In the genomic region with DNA sequence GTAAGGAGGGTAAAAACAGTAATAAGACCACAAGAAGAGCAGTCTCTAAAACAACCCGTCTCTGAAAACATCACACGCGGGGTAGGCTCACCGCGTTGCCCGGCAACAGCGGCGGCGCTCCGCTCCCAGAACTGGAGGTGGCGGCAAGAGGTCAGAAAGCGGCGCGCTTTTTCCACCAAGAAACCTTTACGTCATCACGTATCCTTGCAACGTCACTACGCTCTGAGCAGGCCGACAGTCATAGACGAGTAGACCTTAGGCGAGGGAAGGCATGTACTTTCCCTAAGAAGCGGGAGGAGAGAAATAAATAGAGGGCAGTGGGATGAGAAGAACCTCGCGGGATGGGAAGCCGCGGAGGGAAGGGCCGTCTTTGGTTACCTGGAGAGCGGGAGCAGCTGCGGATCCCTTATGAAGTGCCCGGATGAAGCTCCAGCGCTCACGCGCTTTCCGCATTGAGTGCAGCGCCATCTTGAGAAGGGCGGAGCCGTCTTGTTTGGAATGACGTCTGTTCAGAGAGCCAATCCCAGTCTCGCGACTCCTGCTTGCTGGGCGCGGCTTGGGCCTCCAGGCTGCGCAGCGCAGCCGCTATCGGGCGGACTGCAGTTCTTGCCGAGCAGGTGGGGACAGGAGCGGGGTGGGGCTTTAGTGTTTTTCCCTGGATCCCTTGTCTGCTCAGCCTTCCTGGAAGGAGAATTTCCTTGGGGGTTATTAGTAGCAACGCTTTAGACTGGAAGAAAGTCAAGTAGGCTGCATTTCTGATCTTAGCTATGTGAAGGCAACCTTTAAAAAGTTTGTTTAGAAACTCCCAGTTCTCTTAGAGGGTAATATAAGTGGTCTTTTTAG, we compare ENCODE assay signal across 8 cellular contexts. TPM values are rescaled to one million over a fixed set of nuclear protein-coding genes. Genes with fewer than 3 reads are reported as not detected.
DNase-seq lines count a peak whose midpoint lies in the region; ATAC-seq and TF ChIP-seq lines count a peak whose summit lies in the region.

Gene WARS2 (minus strand): TSS at position 477 of the 843 bp plus-strand sequence. CDS start 9 bp downstream, at position 468.

- peak; percentile 93 for DNase-seq in AG08395 (ENCODE audit: low spot score)
- peak; percentile 98 for DNase-seq in NCI-H2227 (lab: John Stamatoyannopoulos, UW; ENCODE audit: unreplicated experiment)
- peak; percentile 96 for DNase-seq in WERI-Rb-1
- DNase-seq in cardiac fibroblast (ENCODE audit: low read depth in 2 of 2) = peak; percentile 98 to 99
- DNase-seq in iPS-NIHi7 (ENCODE audit: extremely low spot score) = peak; percentile 95
- peak; percentile 78 for DNase-seq in smooth muscle cell (lab: John Stamatoyannopoulos, UW; ENCODE audit: unreplicated experiment)

- peak within 1 kb of the TSS; percentile 63 for H3K4me3 ChIP-seq in WERI-Rb-1 (ENCODE audit: low read depth, low read length)
- H3K4me3 ChIP-seq in cardiac fibroblast (replicated peaks in 1 of 2; ENCODE audit: low read depth in 2 of 2, low read length in 2 of 2) = peak within 1 kb of the TSS; percentile 71 to 73
- H3K4me3 ChIP-seq in smooth muscle cell = peak within 1 kb of the TSS; percentile 62

- H3K27ac ChIP-seq in WERI-Rb-1 (peak within 1 kb of the TSS; percentile 98), smooth muscle cell (ENCODE audit: low read depth) (peak within 1 kb of the TSS; percentile 98)

- H3K9me3 ChIP-seq in WERI-Rb-1 (ENCODE audit: severe bottlenecking) (no peaks in the 10 kb centered on the region), smooth muscle cell (replicated peaks; ENCODE audit: low read depth) (no peaks in the 10 kb centered on the region)

- WGBS in smooth muscle cell (ENCODE audit: low lambda C conversion rate) = under 1% methylated on average over 50 of the region's 50 CpGs

- no peaks in the 10 kb centered on the region for H3K27me3 ChIP-seq in WERI-Rb-1 (ENCODE audit: insufficient read depth, low read depth, severe bottlenecking)
- H3K27me3 ChIP-seq in smooth muscle cell (ENCODE audit: low read depth) = no peaks in the 10 kb centered on the region

- peak within 1 kb of the TSS; percentile 84 for H2AFZ ChIP-seq in smooth muscle cell (ENCODE audit: low read depth)

- H3K79me2 ChIP-seq in smooth muscle cell (ENCODE audit: low read depth) = peaks cover 13% of the 10 kb centered on the region

- H4K20me1 ChIP-seq in smooth muscle cell (ENCODE audit: low read depth) = no peaks in the 10 kb centered on the region

- H3K36me3 ChIP-seq in WERI-Rb-1 (no peaks in the 10 kb centered on the region), smooth muscle cell (ENCODE audit: low read depth) (no peaks in the 10 kb centered on the region)

- ATAC-seq in GM18909 (IDR thresholded peaks at IDR 0.05; ENCODE audit: poor library complexity, unreplicated experiment) (peak; percentile 94), HG03159 (IDR thresholded peaks at IDR 0.05; ENCODE audit: unreplicated experiment) (peak; percentile 94)

- TF ChIP-seq CTCF in WERI-Rb-1 (IDR thresholded peaks at IDR 0.05; ENCODE audit: low read depth, low read length) = 0 out of 2 replicates have a peak, but pooled peaks have one; percentile 16
- TF ChIP-seq CTCF in cardiac fibroblast (IDR thresholded peaks at IDR 0.05; ENCODE audit: low read depth, low read length) = no peak
- no peak for TF ChIP-seq CTCF in smooth muscle cell (IDR thresholded peaks at IDR 0.05; ENCODE audit: borderline replicate concordance, insufficient read depth, poor library complexity, severe bottlenecking)

- H3K4me2 ChIP-seq in smooth muscle cell = peak within 1 kb of the TSS; percentile 82

- no peaks in the 10 kb centered on the region for H3F3A ChIP-seq in smooth muscle cell (ENCODE audit: low read depth)

- H3K9ac ChIP-seq in smooth muscle cell (ENCODE audit: low read depth) = peak within 1 kb of the TSS; percentile 96

- H3K4me1 ChIP-seq in smooth muscle cell (ENCODE audit: low read depth) = peaks cover 4% of the 10 kb centered on the region

RNA-seq across cellular contexts. Expression of gene WARS2, which starts in this region (rescaled TPM):
- total RNA-seq in smooth muscle cell = 9.6 and 11.0 TPM in 2 replicates
- 5.9 and 6.2 TPM in 2 replicates for polyA plus RNA-seq in smooth muscle cell

Comparison
In these comparisons a context has a peak if more than half of its experiments do, and no peak if none do; other contexts are left out.
1. Peak in every context shown above with its lines: DNase-seq, ATAC-seq, H3K4me3 ChIP-seq and H3K27ac ChIP-seq.